20 cellular contexts compared by ENCODE assay signal in genomic region chr6:11149551-11149950, GRCh38. TPM values are rescaled to one million over a fixed set of nuclear protein-coding genes. Genes with fewer than 3 reads are reported as not detected.
DNase-seq lines count a peak whose midpoint lies in the region; ATAC-seq lines count a peak whose summit lies in the region.
"Had no signal": no experiment of that assay in that cellular context is flagged by ENCODE, and none has a peak within 500 bp of the region (broad histone marks: within the 10 kb centered on the region; RNA-seq: fewer than 3 reads in every experiment).

No MANE protein-coding gene starts in this region.

- no peaks in the 10 kb centered on the region for H3K36me3 Mint-ChIP-seq in T-helper 2 cell treated with Interferon-gamma antibody and Interleukin-4, amounts not matched to agents 5 μg/mL and 100 μg/mL, for 36 hours (ENCODE audit: low read depth)

- peaks cover 6% of the 10 kb centered on the region for H3K27me3 Mint-ChIP-seq in T-helper 2 cell treated with Interferon-gamma antibody and Interleukin-4, amounts not matched to agents 5 μg/mL and 100 μg/mL, for 36 hours (ENCODE audit: low read depth)
- H3K27me3 Mint-ChIP-seq: B cell had no signal

- in situ Hi-C loops in G401 (cut with HindIII; ENCODE audit: low sequenced_read_pairs): no loop called here

- no peak overlapping the region for H3K27ac Mint-ChIP-seq in T-helper 2 cell treated with Interferon-gamma antibody and Interleukin-4, amounts not matched to agents 5 μg/mL and 100 μg/mL, for 36 hours
- H3K27ac Mint-ChIP-seq: B cell; CD4-positive, CD25-positive, alpha-beta regulatory T cell; HFFc6 had no signal

- H3K4me1 Mint-ChIP-seq in T-helper 2 cell treated with Interferon-gamma antibody and Interleukin-4, amounts not matched to agents 5 μg/mL and 100 μg/mL, for 36 hours (ENCODE audit: low read depth): peaks cover 12% of the 10 kb centered on the region

- ATAC-seq in GM19467 (IDR thresholded peaks at IDR 0.05; ENCODE audit: unreplicated experiment): no peak
- ATAC-seq: HCT116 had no signal

- H3K9me3 Mint-ChIP-seq in T-helper 2 cell treated with Interferon-gamma antibody and Interleukin-4, amounts not matched to agents 5 μg/mL and 100 μg/mL, for 36 hours: no peaks in the 10 kb centered on the region
- H3K9me3 Mint-ChIP-seq: CD4-positive, CD25-positive, alpha-beta regulatory T cell; CD8-positive, alpha-beta memory T cell; HFFc6 had no signal

- DNase-seq in G401 (ENCODE audit: low spot score) (peak; percentile 87), NCI-H524 treated with DMSO at 0.1 percent for 48 hours (lab: John Stamatoyannopoulos, UW) (peak; percentile 67), cerebellar cortex (ENCODE audit: low spot score) (peak; percentile 85), T-helper 9 cell (no peak)
- DNase-seq in T-helper 2 cell treated with Interferon-gamma antibody and Interleukin-4, amounts not matched to agents 5 μg/mL and 100 μg/mL, for 36 hours (ENCODE audit: low spot score): no peak
- DNase-seq: CD4-positive, CD25-positive, alpha-beta regulatory T cell; CD8-positive, alpha-beta memory T cell; COR-L47; DMS153; DMS79; GF-D8; GOT3; H7; HFFc6; IMR-90 had no signal

- no peak overlapping the region for H3K4me3 Mint-ChIP-seq in T-helper 2 cell treated with Interferon-gamma antibody and Interleukin-4, amounts not matched to agents 5 μg/mL and 100 μg/mL, for 36 hours
- H3K4me3 Mint-ChIP-seq: B cell; CD4-positive, CD25-positive, alpha-beta regulatory T cell; HFFc6 had no signal

RNA-seq across cellular contexts. Expression of gene ERVFRD-1, which starts 38.0 kb away (rescaled TPM):
- 0.17 TPM in 1 of 2 replicates, not detected in the other for total RNA-seq in G401 (2014; rRNA removed; shearing (Covaris generic))
- total RNA-seq: A172; B cell; CD4-positive, CD25-positive, alpha-beta regulatory T cell; CD8-positive, alpha-beta memory T cell; Daoy; H7; HFFc6; IMR-90 had no signal

RNA-seq across cellular contexts. Expression of gene SMIM13, which starts 55.9 kb away (rescaled TPM):
- 17.3 and 18.5 TPM in 2 replicates for total RNA-seq in G401 (2014; rRNA removed; shearing (Covaris generic))

Comparison
In these comparisons a context has a peak if more than half of its experiments do, and no peak if none do; other contexts are left out.
1. DNase-seq: peak in G401 (single experiment), NCI-H524 treated with DMSO at 0.1 percent for 48 hours (single experiment) and cerebellar cortex (single experiment); none in T-helper 9 cell (single experiment) and T-helper 2 cell treated with Interferon-gamma antibody and Interleukin-4, amounts not matched to agents 5 μg/mL and 100 μg/mL, for 36 hours (single experiment).